19 cellular contexts compared by ENCODE assay signal in the genomic region with DNA sequence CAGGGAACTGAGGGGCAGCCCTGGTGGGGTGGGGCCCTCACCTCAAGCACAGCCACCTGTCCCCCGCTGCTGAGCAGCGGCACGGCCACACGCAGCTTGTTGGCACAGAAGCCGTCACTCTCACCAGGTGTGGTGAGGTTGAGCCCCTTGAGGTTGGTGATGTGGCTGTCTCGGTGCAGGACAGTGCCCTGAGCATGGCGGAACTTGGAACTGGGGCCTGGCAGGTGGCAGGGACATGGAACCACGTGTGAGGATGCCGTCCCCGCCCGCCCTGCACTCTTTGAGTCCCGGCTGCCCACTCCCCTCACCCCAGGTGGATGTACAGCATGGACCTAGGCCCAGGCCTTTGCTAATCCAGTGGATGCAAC.
"Had no signal": no experiment of that assay in that cellular context is flagged by ENCODE, and none has a peak within 500 bp of the region (broad histone marks: within the 10 kb centered on the region; RNA-seq: fewer than 3 reads in every experiment).

No MANE protein-coding gene starts in this region.

- H3K27ac ChIP-seq: SJCRH30 had no signal

- ATAC-seq: SK-N-SH treated with all-trans-retinoic acid at 6 μM for 48 hours had no signal

- H3K4me1 ChIP-seq: SJCRH30 had no signal

- H3K27me3 ChIP-seq: MG63, SJCRH30 had no signal

- FAIRE-seq: RCC 7860 had no signal

- DNase-seq: KBM-7, MG63, NCI-H1092, NCI-H1105 treated with DMSO at 0.1 percent for 48 hours, NCI-H1417 treated with DMSO at 0.1 percent for 48 hours, NCI-H146, NCI-H1694 treated with DMSO at 0.1 percent for 48 hours, NCI-H1930, NCI-H2081, NCI-H2107, NCI-H2227 treated with DMSO at 0.1 percent for 48 hours, NCI-H524, NCI-H526 treated with DMSO at 0.1 percent for 48 hours, NCI-H774, RPMI8226, SHP77 treated with DMSO at 0.1 percent for 48 hours, SJCRH30 had no signal

- H3K4me3 ChIP-seq: MG63, SJCRH30 had no signal

- H3K9me3 ChIP-seq: MG63, SJCRH30 had no signal
